Comparison of ENCODE assay signal across 9 cellular contexts in the genomic region with DNA sequence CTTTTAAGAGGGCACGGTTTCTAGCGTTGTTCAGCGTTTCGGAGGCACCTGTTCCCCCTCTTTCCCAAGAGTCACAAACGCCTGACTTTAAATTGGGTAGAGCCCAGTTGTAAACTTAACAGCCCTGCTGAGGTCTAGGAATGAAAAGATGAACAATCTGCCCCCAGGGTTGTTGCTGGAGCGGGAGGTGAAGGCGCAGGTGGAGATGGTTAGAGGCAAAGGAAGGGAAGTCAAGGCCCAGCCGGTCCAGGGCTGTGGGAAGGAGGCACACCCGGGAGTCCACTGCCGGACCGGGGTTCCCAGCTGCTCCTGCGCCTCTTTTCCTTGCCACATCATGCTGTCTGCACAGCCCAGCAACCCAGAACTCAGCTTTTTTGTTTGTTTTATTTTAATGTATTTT. TPM values are rescaled to one million over a fixed set of nuclear protein-coding genes. Genes with fewer than 3 reads are reported as not detected.
A peak's percentile ranks its signal among the peaks of the same experiment; 100 is the strongest.
DNase-seq lines count a peak whose midpoint lies in the region; ATAC-seq, FAIRE-seq and TF ChIP-seq lines count a peak whose summit lies in the region.
"Had no signal": no experiment of that assay in that cellular context is flagged by ENCODE, and none has a peak within 500 bp of the region (broad histone marks: within the 10 kb centered on the region; RNA-seq: fewer than 3 reads in every experiment).

No MANE protein-coding gene starts in this region.

- H3K4ac ChIP-seq in H1 (replicated peaks; ENCODE audit: insufficient read length, low read depth, low read length) = no peak overlapping the region

- H4K20me1 ChIP-seq in BLaER1 treated with 17β-estradiol and CSF1 and Interleukin-3, amounts not matched to agents 10 nM and 100 nM = peaks cover 0 to 17% (median 0%) of the 10 kb centered on the region in 11 experiments; a peak in 8 of 22 replicates
- peaks cover 13 to 16% of the 10 kb centered on the region in 2 experiments for H4K20me1 ChIP-seq in H1 (replicated peaks in 1 of 2; ENCODE audit: control insufficient read depth in 1 of 2, insufficient read depth in 2 of 2, low read length in 2 of 2)

- no peak for DNase-seq in NB4 (ENCODE audit: low read depth)
- no peak for DNase-seq in H1 (ENCODE audit: low read depth in 1 of 2, low spot score in 2 of 2)
- no peak for DNase-seq in natural killer cell treated with Interleukin-12 subunit alpha and Interleukin-12 subunit beta and Interleukin-15 and Interleukin-18, amount 100 ng/mL, for 72 hours (ENCODE audit: low spot score)
- no peak for DNase-seq in AG08395 (ENCODE audit: low spot score)
- DNase-seq in NCI-H446 treated with DMSO at 0.1 percent for 48 hours (lab: John Stamatoyannopoulos, UW) = no peak
- DNase-seq in activated gamma-delta T cell (lab: John Stamatoyannopoulos, UW) = no peak

- POLR2A ChIA-PET in H1 (lab: Charles Lee; ENCODE audit: partially characterized antibody) = no interaction called here

- no peak for TF ChIP-seq CTCF in NB4 (IDR thresholded peaks at IDR 0.05; ENCODE audit: low read depth, low read length)
- TF ChIP-seq CTCF in H1 (IDR thresholded peaks at IDR 0.05; ENCODE audit: control extremely low read depth in 1 of 3, insufficient read depth in 1 of 3, low read depth in 1 of 3, low read length in 3 of 3) = no peak

- FAIRE-seq in H1 (lab: Jason Lieb, UNC) = no peak

- H3K27ac ChIP-seq in BLaER1 treated with 17β-estradiol and CSF1 and Interleukin-3, amounts not matched to agents 10 nM and 100 nM = peak overlapping the region in 10 of 11 experiments; percentile 63 to 84 (median 79); a peak in 20 of 22 replicates
- H3K27ac ChIP-seq in H1 (ENCODE audit: low read depth, low read length) = no peak overlapping the region

- TF ChIP-seq RAD21 in H1 (IDR thresholded peaks at IDR 0.05 in 1 of 2, conservative IDR thresholded peaks at IDR 0.05 in 1 of 2; ENCODE audit: low read depth in 2 of 2, low read length in 2 of 2) = no peak

- H3K79me1 ChIP-seq in H1 (ENCODE audit: low read depth, low read length) = no peaks in the 10 kb centered on the region; the same call in 1 of the 2 replicates

- no peak overlapping the region for H2BK15ac ChIP-seq in H1 (ENCODE audit: low read length)

- H3K9me3 ChIP-seq in BLaER1 treated with 17β-estradiol and CSF1 and Interleukin-3, amounts not matched to agents 10 nM and 100 nM (replicated peaks in 1 of 11) = no peaks in the 10 kb centered on the region
- no peaks in the 10 kb centered on the region for H3K9me3 ChIP-seq in H1 (ENCODE audit: insufficient read depth in 2 of 2, low read depth in 1 of 2, low read length in 1 of 2)

- H3K27ac Mint-ChIP-seq in natural killer cell treated with Interleukin-12 subunit alpha and Interleukin-12 subunit beta and Interleukin-15 and Interleukin-18, amount 100 ng/mL, for 72 hours = no peak overlapping the region

- 27% methylated on average over 12 of the region's 12 CpGs; no CpG with 5 or more reads in 1 of the 2 experiments for WGBS in H1 (ENCODE audit: extremely low coverage in 1 of 2, insufficient coverage in 1 of 2, insufficient read length in 1 of 2, insufficient replicate concordance in 2 of 2, low coverage in 1 of 2, low lambda C conversion rate in 2 of 2, missing lambda C conversion rate in 1 of 2), 2 experiments

- no peak overlapping the region for H3K14ac ChIP-seq in H1 (ENCODE audit: insufficient read length)

- H4K91ac ChIP-seq in H1 (replicated peaks; ENCODE audit: insufficient read length, low read length) = no peak overlapping the region

- H2BK120ac ChIP-seq in H1 (replicated peaks; ENCODE audit: low read depth, low read length) = no peak overlapping the region

- peak overlapping the region; percentile 20 for H3K18ac ChIP-seq in H1 (ENCODE audit: extremely low read depth, low read length)

- peak overlapping the region; percentile 69 to 97 (median 85) for H3K4me3 ChIP-seq in BLaER1 treated with 17β-estradiol and CSF1 and Interleukin-3, amounts not matched to agents 10 nM and 100 nM
- H3K4me3 ChIP-seq in NB4 (ENCODE audit: low read depth, low read length) = peak overlapping the region; percentile 38
- H3K4me3 ChIP-seq in H1 (ENCODE audit: extremely low read depth in 1 of 4, insufficient read depth in 2 of 4, low read depth in 3 of 4, low read length in 4 of 4) = peak overlapping the region; percentile 50 to 65 (median 60)

- no peak for TF ChIP-seq EP300 in H1 (IDR thresholded peaks at IDR 0.05; ENCODE audit: borderline replicate concordance in 1 of 2, low read depth in 2 of 2, low read length in 2 of 2)

- H2AK5ac ChIP-seq in H1 (ENCODE audit: low read depth, low read length) = no peak overlapping the region

- no peak for ATAC-seq in natural killer cell treated with Interleukin-12 subunit alpha and Interleukin-12 subunit beta and Interleukin-15 and Interleukin-18, amount 100 ng/mL, for 72 hours
- ATAC-seq in GM18520 (IDR thresholded peaks at IDR 0.05; ENCODE audit: unreplicated experiment) = no peak

- H2BK12ac ChIP-seq in H1 (ENCODE audit: low read depth, low read length) = no peak overlapping the region

- H2AFZ ChIP-seq in H1 (ENCODE audit: low read length) = peak overlapping the region; percentile 9; the same call in 1 of the 2 replicates

- H3K9me3 Mint-ChIP-seq in natural killer cell treated with Interleukin-12 subunit alpha and Interleukin-12 subunit beta and Interleukin-15 and Interleukin-18, amount 100 ng/mL, for 72 hours = no peaks in the 10 kb centered on the region

- H3K4me2 ChIP-seq in BLaER1 treated with 17β-estradiol and CSF1 and Interleukin-3, amounts not matched to agents 10 nM and 100 nM = peak overlapping the region; percentile 90 to 99 (median 94)
- H3K4me2 ChIP-seq in H1 (ENCODE audit: insufficient read depth in 1 of 2, low read depth in 2 of 2, low read length in 2 of 2) = peak overlapping the region; percentile 76 to 85

- H3K36me3 ChIP-seq in BLaER1 treated with 17β-estradiol and CSF1 and Interleukin-3, amounts not matched to agents 10 nM and 100 nM = peaks cover 0 to 21% (median 0%) of the 10 kb centered on the region in 11 experiments; a peak in 2 of 22 replicates
- no peaks in the 10 kb centered on the region; a peak in 2 of 8 replicates for H3K36me3 ChIP-seq in H1 (ENCODE audit: control insufficient read depth in 2 of 4, insufficient read depth in 4 of 4, low read length in 3 of 4)

- H3K27me3 ChIP-seq in BLaER1 treated with 17β-estradiol and CSF1 and Interleukin-3, amounts not matched to agents 10 nM and 100 nM = no peaks in the 10 kb centered on the region
- peaks cover 0 to 10% (median 6%) of the 10 kb centered on the region in 4 experiments; a peak in 3 of 7 replicates for H3K27me3 ChIP-seq in H1 (replicated peaks in 1 of 4; ENCODE audit: control insufficient read depth in 3 of 4, extremely low read depth in 1 of 4, insufficient read depth in 3 of 4, low read length in 3 of 4)

- CTCF ChIA-PET in H1 (lab: Charles Lee; ENCODE audit: partially characterized antibody) = interaction anchor here (3.1 kb wide), 1 partner anchor 96 kb away, joined by 22 read pairs; no protein-coding TSS in a partner anchor

- no peaks in the 10 kb centered on the region for H3K36me3 Mint-ChIP-seq in natural killer cell treated with Interleukin-12 subunit alpha and Interleukin-12 subunit beta and Interleukin-15 and Interleukin-18, amount 100 ng/mL, for 72 hours

- H3K23ac ChIP-seq in H1 (ENCODE audit: insufficient read length) = no peak overlapping the region

- peak overlapping the region; percentile 42 for H3K4me3 Mint-ChIP-seq in natural killer cell treated with Interleukin-12 subunit alpha and Interleukin-12 subunit beta and Interleukin-15 and Interleukin-18, amount 100 ng/mL, for 72 hours

- H2BK5ac ChIP-seq in H1 (ENCODE audit: low read depth, low read length) = no peak overlapping the region

- H4K8ac ChIP-seq in H1 (ENCODE audit: extremely low read depth, insufficient read depth, low read length) = peak overlapping the region; percentile 81; the same call in 1 of the 2 replicates

- TF ChIP-seq POLR2A in NB4 (IDR thresholded peaks at IDR 0.05; ENCODE audit: extremely low read depth, insufficient read length) = no peak
- no peak for TF ChIP-seq POLR2A in H1 (IDR thresholded peaks at IDR 0.05; ENCODE audit: control extremely low read depth in 1 of 2, low read depth in 2 of 2, low read length in 2 of 2)

- peaks cover 0 to 5% of the 10 kb centered on the region in 2 donors for H3K27me3 Mint-ChIP-seq in natural killer cell treated with Interleukin-12 subunit alpha and Interleukin-12 subunit beta and Interleukin-15 and Interleukin-18, amount 100 ng/mL, for 72 hours

- no peak overlapping the region for H3K56ac ChIP-seq in H1 (replicated peaks; ENCODE audit: insufficient read length, low read depth, low read length)

- no peak overlapping the region for H2BK20ac ChIP-seq in H1 (ENCODE audit: low read length)

- peak overlapping the region; percentile 39 for H4K5ac ChIP-seq in H1 (ENCODE audit: insufficient read length, low read depth, low read length)

- peaks cover 9% of the 10 kb centered on the region; the same call in 1 of the 2 replicates for H3K23me2 ChIP-seq in H1 (ENCODE audit: low read depth, low read length)

- H3K9ac ChIP-seq in BLaER1 treated with 17β-estradiol and CSF1 and Interleukin-3, amounts not matched to agents 10 nM and 100 nM = peak overlapping the region; percentile 78 to 87 (median 84)
- peak overlapping the region; percentile 55 to 67 (median 60); a peak in 5 of 7 replicates for H3K9ac ChIP-seq in H1 (replicated peaks in 1 of 4; ENCODE audit: extremely low read depth in 1 of 4, low read depth in 3 of 4, low read length in 3 of 4)

- H3K79me2 ChIP-seq in H1 (ENCODE audit: control insufficient read depth in 1 of 2, insufficient read depth in 2 of 2, low read length in 2 of 2) = peaks cover 0 to 11% of the 10 kb centered on the region in 2 experiments; a peak in 1 of 4 replicates

- H3K4me1 ChIP-seq in BLaER1 treated with 17β-estradiol and CSF1 and Interleukin-3, amounts not matched to agents 10 nM and 100 nM = peaks cover 52 to 75% (median 67%) of the 10 kb centered on the region in 10 experiments
- H3K4me1 ChIP-seq in H1 (replicated peaks in 1 of 4; ENCODE audit: control insufficient read depth in 3 of 4, insufficient read depth in 4 of 4, low read length in 3 of 4) = peaks cover 0 to 7% (median 3%) of the 10 kb centered on the region in 4 experiments; a peak in 6 of 7 replicates

- H3K4me1 Mint-ChIP-seq in natural killer cell treated with Interleukin-12 subunit alpha and Interleukin-12 subunit beta and Interleukin-15 and Interleukin-18, amount 100 ng/mL, for 72 hours (ENCODE audit: low read depth in 2 of 2) = peaks cover 6 to 7% of the 10 kb centered on the region in 2 donors

RNA-seq across cellular contexts. Expression of a gene that starts 0.8 kb away (rescaled TPM):
- 58.3 and 60.1 TPM in 2 replicates for total RNA-seq in H1 (2021; fragmentation: NEBNext Ultra II Directional; extraction: Animal tissue kit (Norgen Biotek cat#: 25700))
- polyA plus RNA-seq in H1 (2011; rRNA removed) = 9.7 and 13.4 TPM in 2 replicates
- 24.7 TPM for polyA plus RNA-seq in H1 (2011; cell fraction: cytosol; rRNA removed)
- 12.5 TPM for polyA plus RNA-seq in H1 (2011; cell fraction: nucleus; rRNA removed)
- 36.0 to 47.0 TPM (median 41.3 TPM) in 4 replicates for polyA plus RNA-seq in H1 (2012, experiment 1 of 2)
- polyA plus RNA-seq in H1 (2012, experiment 2 of 2) = 12.7 TPM
- 48.4 TPM for polyA plus RNA-seq in H1 (2013, experiment 1 of 2)
- polyA plus RNA-seq in H1 (2013, experiment 2 of 2) = 52.5 TPM
- 10.4 and 12.3 TPM in 2 replicates for polyA minus RNA-seq in H1 (2011; rRNA and poly(A)+ RNA removed)
- 9.0 TPM for polyA minus RNA-seq in H1 (2011; cell fraction: cytosol; rRNA and poly(A)+ RNA removed)
- 12.0 TPM for polyA minus RNA-seq in H1 (2011; cell fraction: nucleus; rRNA and poly(A)+ RNA removed)
- total RNA-seq in natural killer cell treated with Interleukin-12 subunit alpha and Interleukin-12 subunit beta and Interleukin-15 and Interleukin-18, amount 100 ng/mL, for 72 hours = 1 to 10 TPM; 6.4 to 9.7 TPM

RNA-seq across cellular contexts. Expression of a gene that starts 45.0 kb away (rescaled TPM):
- total RNA-seq in H1 (2021; fragmentation: NEBNext Ultra II Directional; extraction: Animal tissue kit (Norgen Biotek cat#: 25700)) = 57.8 and 57.9 TPM in 2 replicates
- 47.4 and 54.7 TPM in 2 replicates for polyA plus RNA-seq in H1 (2011; rRNA removed)
- polyA plus RNA-seq in H1 (2011; cell fraction: cytosol; rRNA removed) = 38.1 TPM
- polyA plus RNA-seq in H1 (2011; cell fraction: nucleus; rRNA removed) = 50.9 TPM
- polyA plus RNA-seq in H1 (2012, experiment 1 of 2) = 43.5 to 60.8 TPM (median 54.3 TPM) in 4 replicates
- 45.7 TPM for polyA plus RNA-seq in H1 (2012, experiment 2 of 2)
- 39.1 TPM for polyA plus RNA-seq in H1 (2013, experiment 1 of 2)
- 41.9 TPM for polyA plus RNA-seq in H1 (2013, experiment 2 of 2)
- 35.5 and 41.7 TPM in 2 replicates for polyA minus RNA-seq in H1 (2011; rRNA and poly(A)+ RNA removed)
- polyA minus RNA-seq in H1 (2011; cell fraction: cytosol; rRNA and poly(A)+ RNA removed) = 29.9 TPM
- 26.0 TPM for polyA minus RNA-seq in H1 (2011; cell fraction: nucleus; rRNA and poly(A)+ RNA removed)
- total RNA-seq in natural killer cell treated with Interleukin-12 subunit alpha and Interleukin-12 subunit beta and Interleukin-15 and Interleukin-18, amount 100 ng/mL, for 72 hours = 10 to 100 TPM; 56.5 to 76.6 TPM

RNA-seq across cellular contexts. Expression of a gene that starts 52.5 kb away (rescaled TPM):
- total RNA-seq in H1 (2021; fragmentation: NEBNext Ultra II Directional; extraction: Animal tissue kit (Norgen Biotek cat#: 25700)) = 3.5 and 5.2 TPM in 2 replicates
- 0.88 and 1.5 TPM in 2 replicates for polyA plus RNA-seq in H1 (2011; rRNA removed)
- polyA plus RNA-seq in H1 (2011; cell fraction: cytosol; rRNA removed) = 3.5 TPM
- 0.90 TPM for polyA plus RNA-seq in H1 (2011; cell fraction: nucleus; rRNA removed)
- 5.0 to 7.3 TPM (median 6.7 TPM) in 4 replicates for polyA plus RNA-seq in H1 (2012, experiment 1 of 2)
- polyA plus RNA-seq in H1 (2012, experiment 2 of 2) = 0.92 TPM
- 2.9 TPM for polyA plus RNA-seq in H1 (2013, experiment 1 of 2)
- 2.9 TPM for polyA plus RNA-seq in H1 (2013, experiment 2 of 2)
- polyA minus RNA-seq in H1 (2011; rRNA and poly(A)+ RNA removed) = 0.50 and 1.00 TPM in 2 replicates
- polyA minus RNA-seq in H1 (2011; cell fraction: cytosol; rRNA and poly(A)+ RNA removed) = 0.88 TPM
- polyA minus RNA-seq in H1 (2011; cell fraction: nucleus; rRNA and poly(A)+ RNA removed) = 0.70 TPM
- not detected for total RNA-seq in natural killer cell treated with Interleukin-12 subunit alpha and Interleukin-12 subunit beta and Interleukin-15 and Interleukin-18, amount 100 ng/mL, for 72 hours
- total RNA-seq: T-helper 2 cell treated with Interferon-gamma antibody and Interleukin-4, amounts not matched to agents 100 ng/mL and 5 ng/mL, for 36 hours had no signal

RNA-seq across cellular contexts. Expression of a gene that starts 52.6 kb away (rescaled TPM):
- total RNA-seq in H1 (2021; fragmentation: NEBNext Ultra II Directional; extraction: Animal tissue kit (Norgen Biotek cat#: 25700)) = 0.44 TPM in 1 of 2 replicates, not detected in the other
- 0.11 TPM in 1 of 2 replicates, not detected in the other for polyA plus RNA-seq in H1 (2011; rRNA removed)
- not detected for polyA plus RNA-seq in H1 (2011; cell fraction: cytosol; rRNA removed)
- polyA plus RNA-seq in H1 (2011; cell fraction: nucleus; rRNA removed) = not detected
- 0.33 to 0.61 TPM (median 0.58 TPM) in 3 of 4 replicates, not detected in the other for polyA plus RNA-seq in H1 (2012, experiment 1 of 2)
- not detected for polyA plus RNA-seq in H1 (2012, experiment 2 of 2)
- polyA plus RNA-seq in H1 (2013, experiment 1 of 2) = 0.22 TPM
- polyA plus RNA-seq in H1 (2013, experiment 2 of 2) = 0.63 TPM
- polyA minus RNA-seq in H1 (2011; rRNA and poly(A)+ RNA removed) = not detected in 2 replicates
- polyA minus RNA-seq in H1 (2011; cell fraction: cytosol; rRNA and poly(A)+ RNA removed) = not detected
- polyA minus RNA-seq in H1 (2011; cell fraction: nucleus; rRNA and poly(A)+ RNA removed) = not detected
- not detected for total RNA-seq in natural killer cell treated with Interleukin-12 subunit alpha and Interleukin-12 subunit beta and Interleukin-15 and Interleukin-18, amount 100 ng/mL, for 72 hours
- total RNA-seq: T-helper 2 cell treated with Interferon-gamma antibody and Interleukin-4, amounts not matched to agents 100 ng/mL and 5 ng/mL, for 36 hours had no signal
